27 cellular contexts compared by ENCODE assay signal in the genomic region with DNA sequence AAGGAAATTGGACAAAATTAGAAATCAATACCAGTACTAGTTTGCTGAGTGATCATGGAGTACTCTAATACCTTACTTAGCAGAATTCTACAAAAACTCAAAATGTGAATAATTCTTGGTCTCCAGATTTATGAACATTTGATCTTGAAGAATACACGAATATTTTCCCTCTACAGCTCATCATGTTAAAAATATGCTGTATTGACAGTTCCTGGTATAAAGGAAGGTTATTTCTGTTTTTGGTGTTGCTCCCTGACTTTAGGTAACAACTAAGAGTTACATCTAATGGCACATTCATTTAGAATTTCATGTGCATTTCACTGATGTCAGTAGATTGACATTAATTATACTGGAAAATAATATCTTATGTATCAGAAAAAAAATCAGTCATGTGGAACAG.
"Had no signal": no experiment of that assay in that cellular context is flagged by ENCODE, and none has a peak within 500 bp of the region (broad histone marks: within the 10 kb centered on the region; RNA-seq: fewer than 3 reads in every experiment).

No MANE protein-coding gene starts in this region.

- H3K36me3 ChIP-seq: stomach, suprapubic skin, thoracic aorta, thyroid gland, tibial artery, tibial nerve, transverse colon, upper lobe of left lung, upper lobe of right lung, uterus, vagina had no signal

- DNase-seq: stimulated activated CD4-positive, alpha-beta T cell treated with anti-CD3 and anti-CD28 coated beads, Interleukin-2, amount 100 ng/mL, for 48 hours; stimulated activated CD4-positive, alpha-beta T cell treated with anti-CD3 and anti-CD28 coated beads, Interleukin-4, amount 100 ng/mL, for 1 hour; stimulated activated CD4-positive, alpha-beta T cell treated with anti-CD3 and anti-CD28 coated beads, Interleukin-4, amount 100 ng/mL, for 24 hours; stimulated activated CD4-positive, alpha-beta T cell treated with anti-CD3 and anti-CD28 coated beads, Interleukin-4, amount 100 ng/mL, for 4 hours; stimulated activated CD8-positive, alpha-beta memory T cell treated with anti-CD3 and anti-CD28 coated beads, Interleukin-4, amount 100 ng/mL, for 48 hours; stimulated activated naive B cell treated with anti-CD40 and anti-IgM and Interleukin-4, amounts not matched to agents 10 μg/mL and 1 μg/mL and 100 μg/mL, for 72 hours; stimulated activated naive CD4-positive, alpha-beta T cell; stimulated activated naive CD4-positive, alpha-beta T cell treated with Interleukin-2 at 50 U/mL for 16 hours; stimulated activated naive CD8-positive, alpha-beta T cell treated with anti-CD3 and anti-CD28 coated beads, Interleukin-15, amount 100 ng/mL, for 72 hours; stimulated activated naive CD8-positive, alpha-beta T cell treated with anti-CD3 and anti-CD28 coated beads, Interleukin-15, Interleukin-2, amounts not matched to agents 100 U/mL and 50 U/mL, for 24 hours; stomach; substantia nigra; testis; thyroid gland; tibial artery; transverse colon; trophoblast cell; upper lobe of left lung; upper lobe of right lung; uterus had no signal

- H3K27me3 ChIP-seq: stomach, suprapubic skin, testis, thyroid gland, tibial artery, tibial nerve, transverse colon, upper lobe of left lung, upper lobe of right lung, uterus, vagina had no signal

- FAIRE-seq: urothelium cell line had no signal

- H3K9me3 ChIP-seq: stomach, suprapubic skin, testis, thoracic aorta, thyroid gland, tibial artery, tibial nerve, transverse colon, upper lobe of left lung, upper lobe of right lung, uterus, vagina had no signal

- H3K4me1 ChIP-seq: stomach, suprapubic skin, testis, thyroid gland, tibial artery, tibial nerve, transverse colon, upper lobe of left lung, upper lobe of right lung, uterus, vagina had no signal

- ATAC-seq: stimulated activated effector memory CD8-positive, alpha-beta T cell treated with anti-CD3 and anti-CD28 coated beads, Interleukin-12 subunit alpha, Interleukin-12 subunit beta, amount 100 ng/mL, for 72 hours; stimulated activated memory B cell treated with anti-CD40 and anti-IgM and Interleukin-4, amounts not matched to agents 10 μg/mL and 1 μg/mL and 100 μg/mL, for 72 hours; stimulated activated naive B cell treated with anti-CD40 and anti-IgM and Interleukin-4, amounts not matched to agents 10 μg/mL and 1 μg/mL and 100 μg/mL, for 72 hours; stimulated activated naive CD8-positive, alpha-beta T cell treated with anti-CD3 and anti-CD28 coated beads, Interleukin-15, amount 100 ng/mL, for 72 hours; stimulated activated naive CD8-positive, alpha-beta T cell treated with anti-CD3 and anti-CD28 coated beads, Interleukin-15, Interleukin-2, amounts not matched to agents 100 U/mL and 50 U/mL, for 24 hours; upper lobe of right lung had no signal

- H3K27ac ChIP-seq: stomach, suprapubic skin, testis, thoracic aorta, thyroid gland, tibial artery, tibial nerve, transverse colon, upper lobe of left lung, upper lobe of right lung, uterus, vagina had no signal

- H3K4me3 ChIP-seq: stomach, suprapubic skin, testis, thoracic aorta, thyroid gland, tibial artery, tibial nerve, transverse colon, upper lobe of left lung, upper lobe of right lung, uterus, vagina had no signal
